ENCODE assay signal across 9 cellular contexts in genomic region chr1:16082283-16083038, GRCh38. TPM values are rescaled to one million over a fixed set of nuclear protein-coding genes. Genes with fewer than 3 reads are reported as not detected.
DNase-seq lines count a peak whose midpoint lies in the region; ATAC-seq and TF ChIP-seq lines count a peak whose summit lies in the region.
"Had no signal": no experiment of that assay in that cellular context is flagged by ENCODE, and none has a peak within 500 bp of the region (broad histone marks: within the 10 kb centered on the region; RNA-seq: fewer than 3 reads in every experiment).

No MANE protein-coding gene starts in this region.

- ATAC-seq in GM23338 (peak; percentile 77), HG02642 (IDR thresholded peaks at IDR 0.05; ENCODE audit: poor library complexity, unreplicated experiment) (no peak), HG02981 (IDR thresholded peaks at IDR 0.05; ENCODE audit: unreplicated experiment) (no peak)

- H3K9me3 Mint-ChIP-seq in GM23338, result no peaks in the 10 kb centered on the region
- H3K9me3 Mint-ChIP-seq: IgD-negative memory B cell had no signal

- H3F3A ChIP-seq in GM23338 (replicated peaks; ENCODE audit: low read depth), result no peaks in the 10 kb centered on the region

- H3K36me3 Mint-ChIP-seq in GM23338 (ENCODE audit: low read depth), result no peaks in the 10 kb centered on the region
- H3K36me3 Mint-ChIP-seq: IgD-negative memory B cell had no signal

- DNase-seq in BE2C, result peak; percentile 67
- peak; percentile 88 for DNase-seq in GM23338 (ENCODE audit: low spot score)
- DNase-seq in RPMI7951 (ENCODE audit: low read depth), result peak; percentile 55
- DNase-seq in activated effector memory CD4-positive, alpha-beta T cell treated with Interleukin-2 at 50 U/mL for 16 hours, result peak; percentile 35
- DNase-seq in germinal center (ENCODE audit: low spot score), result peak; percentile 63
- peak; percentile 69 for DNase-seq in retina

- no peak overlapping the region for H3K4me2 ChIP-seq in GM23338

- peak overlapping the region; percentile 89 for H2AFZ ChIP-seq in GM23338

- peaks cover 4% of the 10 kb centered on the region; the same call in 2 of the 3 replicates for H3K4me1 Mint-ChIP-seq in GM23338

- no peaks in the 10 kb centered on the region for H3K9me2 ChIP-seq in GM23338 (ENCODE audit: insufficient read depth)

- H3K27ac ChIP-seq in GM23338 (ENCODE audit: low read depth), result no peak overlapping the region

- H3K27ac Mint-ChIP-seq in GM23338, result no peak overlapping the region
- H3K27ac Mint-ChIP-seq: IgD-negative memory B cell had no signal

- no peaks in the 10 kb centered on the region for H3K27me3 ChIP-seq in BE2C
- H3K27me3 ChIP-seq in GM23338 (ENCODE audit: insufficient read depth), result no peaks in the 10 kb centered on the region

- no peak overlapping the region for H3K4me3 Mint-ChIP-seq in GM23338
- H3K4me3 Mint-ChIP-seq: IgD-negative memory B cell had no signal

- H3K36me3 ChIP-seq in BE2C, result no peaks in the 10 kb centered on the region
- no peaks in the 10 kb centered on the region for H3K36me3 ChIP-seq in GM23338 (ENCODE audit: insufficient read depth)

- H3K79me2 ChIP-seq in GM23338 (replicated peaks; ENCODE audit: insufficient read depth), result no peaks in the 10 kb centered on the region

- no peaks in the 10 kb centered on the region for H3K9me3 ChIP-seq in BE2C

- peaks cover 6% of the 10 kb centered on the region for H3K27me3 Mint-ChIP-seq in GM23338 (ENCODE audit: insufficient read depth, low read depth, poor library complexity)
- H3K27me3 Mint-ChIP-seq: IgD-negative memory B cell had no signal

- H3K4me3 ChIP-seq in BE2C (ENCODE audit: low read depth, low read length), result no peak overlapping the region
- H3K4me3 ChIP-seq in GM23338, result no peak overlapping the region

- H3K4me1 ChIP-seq in BE2C, result peaks cover 11% of the 10 kb centered on the region
- H3K4me1 ChIP-seq in GM23338 (ENCODE audit: insufficient read depth), result no peaks in the 10 kb centered on the region

- TF ChIP-seq CTCF in BE2C (IDR thresholded peaks at IDR 0.05; ENCODE audit: low read depth, low read length) (peak; percentile 79), GM23338 (conservative IDR thresholded peaks at IDR 0.05; ENCODE audit: low read depth in 2 of 2) (peak; percentile 86 to 95)

- no peaks in the 10 kb centered on the region for H4K20me1 ChIP-seq in GM23338 (replicated peaks; ENCODE audit: insufficient read depth)

TF ChIP-seq in GM23338, 12 proteins besides CTCF, POLR2A, EP300 and RAD21 (continues in another document):
- TF ChIP-seq NANOG (IDR thresholded peaks at IDR 0.05; ENCODE audit: borderline replicate concordance) (no peak), ZNF331 (CRISPR knock-in tag; IDR thresholded peaks at IDR 0.05; ENCODE audit: low read depth) (no peak), CREB1 (CRISPR knock-in tag; IDR thresholded peaks at IDR 0.05; ENCODE audit: low read depth) (no peak), ETS1 (IDR thresholded peaks at IDR 0.05) (no peak), EZH2 (IDR thresholded peaks at IDR 0.05; ENCODE audit: low read depth, unreplicated experiment) (no peak), STAT1 (IDR thresholded peaks at IDR 0.05; ENCODE audit: unreplicated experiment) (no peak), JUNB (IDR thresholded peaks at IDR 0.05; ENCODE audit: unreplicated experiment) (no peak), EZH2phosphoT487 (IDR thresholded peaks at IDR 0.05; ENCODE audit: unreplicated experiment) (no peak), POLR2AphosphoS5 (IDR thresholded peaks at IDR 0.05; ENCODE audit: low read depth) (no peak)
- TF ChIP-seq, protein P1, sequence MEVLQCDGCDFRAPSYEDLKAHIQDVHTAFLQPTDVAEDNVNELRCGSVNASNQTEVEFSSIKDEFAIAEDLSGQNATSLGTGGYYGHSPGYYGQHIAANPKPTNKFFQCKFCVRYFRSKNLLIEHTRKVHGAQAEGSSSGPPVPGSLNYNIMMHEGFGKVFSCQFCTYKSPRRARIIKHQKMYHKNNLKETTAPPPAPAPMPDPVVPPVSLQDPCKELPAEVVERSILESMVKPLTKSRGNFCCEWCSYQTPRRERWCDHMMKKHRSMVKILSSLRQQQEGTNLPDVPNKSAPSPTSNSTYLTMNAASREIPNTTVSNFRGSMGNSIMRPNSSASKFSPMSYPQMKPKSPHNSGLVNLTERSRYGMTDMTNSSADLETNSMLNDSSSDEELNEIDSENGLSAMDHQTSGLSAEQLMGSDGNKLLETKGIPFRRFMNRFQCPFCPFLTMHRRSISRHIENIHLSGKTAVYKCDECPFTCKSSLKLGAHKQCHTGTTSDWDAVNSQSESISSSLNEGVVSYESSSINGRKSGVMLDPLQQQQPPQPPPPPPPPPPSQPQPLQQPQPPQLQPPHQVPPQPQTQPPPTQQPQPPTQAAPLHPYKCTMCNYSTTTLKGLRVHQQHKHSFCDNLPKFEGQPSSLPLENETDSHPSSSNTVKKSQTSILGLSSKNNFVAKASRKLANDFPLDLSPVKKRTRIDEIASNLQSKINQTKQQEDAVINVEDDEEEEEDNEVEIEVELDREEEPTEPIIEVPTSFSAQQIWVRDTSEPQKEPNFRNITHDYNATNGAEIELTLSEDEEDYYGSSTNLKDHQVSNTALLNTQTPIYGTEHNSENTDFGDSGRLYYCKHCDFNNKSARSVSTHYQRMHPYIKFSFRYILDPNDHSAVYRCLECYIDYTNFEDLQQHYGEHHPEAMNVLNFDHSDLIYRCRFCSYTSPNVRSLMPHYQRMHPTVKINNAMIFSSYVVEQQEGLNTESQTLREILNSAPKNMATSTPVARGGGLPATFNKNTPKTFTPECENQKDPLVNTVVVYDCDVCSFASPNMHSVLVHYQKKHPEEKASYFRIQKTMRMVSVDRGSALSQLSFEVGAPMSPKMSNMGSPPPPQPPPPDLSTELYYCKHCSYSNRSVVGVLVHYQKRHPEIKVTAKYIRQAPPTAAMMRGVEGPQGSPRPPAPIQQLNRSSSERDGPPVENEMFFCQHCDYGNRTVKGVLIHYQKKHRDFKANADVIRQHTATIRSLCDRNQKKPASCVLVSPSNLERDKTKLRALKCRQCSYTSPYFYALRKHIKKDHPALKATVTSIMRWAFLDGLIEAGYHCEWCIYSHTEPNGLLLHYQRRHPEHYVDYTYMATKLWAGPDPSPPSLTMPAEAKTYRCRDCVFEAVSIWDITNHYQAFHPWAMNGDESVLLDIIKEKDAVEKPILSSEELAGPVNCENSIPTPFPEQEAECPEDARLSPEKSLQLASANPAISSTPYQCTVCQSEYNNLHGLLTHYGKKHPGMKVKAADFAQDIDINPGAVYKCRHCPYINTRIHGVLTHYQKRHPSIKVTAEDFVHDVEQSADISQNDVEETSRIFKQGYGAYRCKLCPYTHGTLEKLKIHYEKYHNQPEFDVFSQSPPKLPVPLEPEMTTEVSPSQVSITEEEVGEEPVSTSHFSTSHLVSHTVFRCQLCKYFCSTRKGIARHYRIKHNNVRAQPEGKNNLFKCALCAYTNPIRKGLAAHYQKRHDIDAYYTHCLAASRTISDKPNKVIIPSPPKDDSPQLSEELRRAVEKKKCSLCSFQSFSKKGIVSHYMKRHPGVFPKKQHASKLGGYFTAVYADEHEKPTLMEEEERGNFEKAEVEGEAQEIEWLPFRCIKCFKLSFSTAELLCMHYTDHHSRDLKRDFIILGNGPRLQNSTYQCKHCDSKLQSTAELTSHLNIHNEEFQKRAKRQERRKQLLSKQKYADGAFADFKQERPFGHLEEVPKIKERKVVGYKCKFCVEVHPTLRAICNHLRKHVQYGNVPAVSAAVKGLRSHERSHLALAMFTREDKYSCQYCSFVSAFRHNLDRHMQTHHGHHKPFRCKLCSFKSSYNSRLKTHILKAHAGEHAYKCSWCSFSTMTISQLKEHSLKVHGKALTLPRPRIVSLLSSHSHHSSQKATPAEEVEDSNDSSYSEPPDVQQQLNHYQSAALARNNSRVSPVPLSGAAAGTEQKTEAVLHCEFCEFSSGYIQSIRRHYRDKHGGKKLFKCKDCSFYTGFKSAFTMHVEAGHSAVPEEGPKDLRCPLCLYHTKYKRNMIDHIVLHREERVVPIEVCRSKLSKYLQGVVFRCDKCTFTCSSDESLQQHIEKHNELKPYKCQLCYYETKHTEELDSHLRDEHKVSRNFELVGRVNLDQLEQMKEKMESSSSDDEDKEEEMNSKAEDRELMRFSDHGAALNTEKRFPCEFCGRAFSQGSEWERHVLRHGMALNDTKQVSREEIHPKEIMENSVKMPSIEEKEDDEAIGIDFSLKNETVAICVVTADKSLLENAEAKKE (CRISPR knock-in tag; IDR thresholded peaks at IDR 0.05), result no peak

RNA-seq across cellular contexts. Expression of gene FAM131C, which starts 9.0 kb away (rescaled TPM):
- 4.7 TPM for polyA plus RNA-seq in BE2C (2012; ENCODE audit: insufficient read depth, insufficient read length, low read depth)
- total RNA-seq in GM23338 (2014; rRNA removed; shearing (Covaris generic)), result 0.74 and 1.3 TPM in 2 replicates
- polyA plus RNA-seq in GM23338 (2016; fragmentation: Nextera tagmentation; extraction: Ambion mirVana), result 0.71 and 0.87 TPM in 2 replicates
- 0.20 TPM in 1 of 2 replicates, not detected in the other for total RNA-seq in RPMI7951 (2014; rRNA removed; shearing (Covaris generic))
- polyA plus RNA-seq: IgD-negative memory B cell had no signal

RNA-seq across cellular contexts. Expression of gene CLCNKB, which starts 38.9 kb away (rescaled TPM):
- not detected for polyA plus RNA-seq in BE2C (2012; ENCODE audit: insufficient read depth, insufficient read length, low read depth)
- total RNA-seq in GM23338 (2014; rRNA removed; shearing (Covaris generic)), result 1.2 and 1.3 TPM in 2 replicates
- polyA plus RNA-seq in GM23338 (2016; fragmentation: Nextera tagmentation; extraction: Ambion mirVana), result 1.6 and 1.9 TPM in 2 replicates
- not detected in 2 replicates for total RNA-seq in RPMI7951 (2014; rRNA removed; shearing (Covaris generic))
- polyA plus RNA-seq: IgD-negative memory B cell had no signal

Comparison
In these comparisons a context has a peak if more than half of its experiments do, and no peak if none do; other contexts are left out.
1. DNase-seq: peak in every context shown above with its lines; median percentile 88 in GM23338; 69 in retina; 67 in BE2C; 63 in germinal center; 55 in RPMI7951; 35 in activated effector memory CD4-positive, alpha-beta T cell treated with Interleukin-2 at 50 U/mL for 16 hours.